Comparison of ENCODE assay signal across 8 cellular contexts in the genomic region with DNA sequence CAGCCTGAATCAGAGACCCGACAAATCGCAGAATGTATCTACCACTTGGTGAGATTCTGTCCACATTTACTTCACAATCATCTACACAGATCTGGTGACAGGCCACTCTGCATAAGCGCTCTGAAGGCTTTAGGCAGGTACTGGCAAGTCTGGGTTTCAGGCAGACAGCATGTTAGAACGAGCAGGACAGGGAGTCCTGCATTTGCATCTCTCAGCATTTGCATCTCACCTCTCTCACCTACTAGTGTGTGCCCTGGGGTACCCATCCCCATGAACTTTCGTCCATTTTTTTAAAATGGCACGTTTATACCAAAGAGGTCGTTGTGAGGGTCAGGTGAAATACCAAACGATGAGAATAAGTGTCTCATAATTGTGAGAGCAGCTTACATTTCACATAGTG.
A peak's percentile ranks its signal among the peaks of the same experiment; 100 is the strongest.
DNase-seq lines count a peak whose midpoint lies in the region; ATAC-seq and TF ChIP-seq lines count a peak whose summit lies in the region.
"Not testable (repeated sequence)": the region's sequence is repeated elsewhere in the genome, so short reads cannot be mapped to it uniquely, and the experiment has no call there.

No MANE protein-coding gene starts in this region.

- H3K79me2 ChIP-seq in mesendoderm (ENCODE audit: control insufficient read depth, insufficient read depth, low read length), result not testable (repeated sequence)

- peak overlapping the region; percentile 18 to 99 (median 96) for H3K4me3 Mint-ChIP-seq in CD4-positive, alpha-beta memory T cell
- H3K4me3 Mint-ChIP-seq in activated naive CD4-positive, alpha-beta T cell treated with anti-CD3 and anti-CD28 coated beads, Interleukin-2, amount 10 ng/mL, durations not matched to agents 7 days and 5 days, result peak overlapping the region; percentile 93

- 0 to 14% methylated on average over 4 to 6 of the region's 8 CpGs for WGBS in esophagus squamous epithelium, 2 donors
- no CpG with 5 or more reads among the region's 8 CpGs for WGBS in mesendoderm (ENCODE audit: extremely low coverage, insufficient coverage, low lambda C conversion rate)
- WGBS in spleen, 5 donors, result 3 to 16% (median 14%) methylated on average over 4 to 6 of the region's 8 CpGs

- not testable (repeated sequence) for H2BK120ac ChIP-seq in mesendoderm (ENCODE audit: low read depth, low read length)

- not testable (repeated sequence) for H3K79me1 ChIP-seq in mesendoderm (ENCODE audit: low read length)

- TF ChIP-seq CTCF in esophagus squamous epithelium (IDR thresholded peaks at IDR 0.05); spleen (IDR thresholded peaks at IDR 0.05 in 8 of 11, conservative IDR thresholded peaks at IDR 0.05 in 3 of 11): not testable (repeated sequence)

- H3K27ac Mint-ChIP-seq in CD4-positive, alpha-beta memory T cell, result not testable (repeated sequence)
- peak overlapping the region; percentile 37 for H3K27ac Mint-ChIP-seq in activated naive CD4-positive, alpha-beta T cell treated with anti-CD3 and anti-CD28 coated beads, Interleukin-2, amount 10 ng/mL, durations not matched to agents 7 days and 5 days

- H3K27ac ChIP-seq in CD4-positive, alpha-beta memory T cell (ENCODE audit: low read depth, low read length); mesendoderm (ENCODE audit: low read depth, low read length): not testable (repeated sequence)
- H3K27ac ChIP-seq in esophagus squamous epithelium (peak overlapping the region; percentile 73 to 86 (median 80)), spleen (peak overlapping the region in 4 of 8 donors; percentile 69 to 84 (median 80))

- not testable (repeated sequence) for H3K4me2 ChIP-seq in mesendoderm (ENCODE audit: low read length)

- CTCF ChIA-PET in CD4-positive, alpha-beta memory T cell (lab: Charles Lee; ENCODE audit: partially characterized antibody); activated naive CD4-positive, alpha-beta T cell treated with anti-CD3 and anti-CD28 coated beads, Interleukin-2, amount 10 ng/mL, durations not matched to agents 7 days and 5 days (lab: Charles Lee): not testable (repeated sequence)

- not testable (repeated sequence) for H2BK15ac ChIP-seq in mesendoderm (replicated peaks; ENCODE audit: low read depth)

- ATAC-seq in GM19455 (IDR thresholded peaks at IDR 0.05; ENCODE audit: unreplicated experiment) (peak; percentile 44), HG03066 (IDR thresholded peaks at IDR 0.05; ENCODE audit: low read depth, unreplicated experiment) (peak; percentile 29)

- not testable (repeated sequence) for H3K4me1 ChIP-seq in CD4-positive, alpha-beta memory T cell (ENCODE audit: insufficient read depth, low read length); esophagus squamous epithelium; mesendoderm (ENCODE audit: control insufficient read depth, low read depth, low read length); spleen

- H3K9me3 Mint-ChIP-seq in CD4-positive, alpha-beta memory T cell; activated naive CD4-positive, alpha-beta T cell treated with anti-CD3 and anti-CD28 coated beads, Interleukin-2, amount 10 ng/mL, durations not matched to agents 7 days and 5 days: not testable (repeated sequence)

- not testable (repeated sequence) for H3K9ac ChIP-seq in mesendoderm (ENCODE audit: low read length)

- not testable (repeated sequence) for H3K9me3 ChIP-seq in CD4-positive, alpha-beta memory T cell (ENCODE audit: control insufficient read depth in 1 of 2, low read length in 2 of 2); esophagus squamous epithelium; spleen

- H4K8ac ChIP-seq in mesendoderm (ENCODE audit: low read depth, low read length), result not testable (repeated sequence)

- not testable (repeated sequence) for H3K36me3 ChIP-seq in CD4-positive, alpha-beta memory T cell (ENCODE audit: insufficient read depth, low read length); esophagus squamous epithelium; mesendoderm (ENCODE audit: control insufficient read depth, insufficient read depth, low read length); spleen

- H2BK5ac ChIP-seq in mesendoderm (ENCODE audit: low read length), result not testable (repeated sequence)

- H2AK5ac ChIP-seq in mesendoderm (ENCODE audit: low read length), result not testable (repeated sequence)

- H4K5ac ChIP-seq in mesendoderm (ENCODE audit: low read length), result not testable (repeated sequence)

- not testable (repeated sequence) for H3K27me3 ChIP-seq in CD4-positive, alpha-beta memory T cell (ENCODE audit: insufficient read depth, low read length); esophagus squamous epithelium; mesendoderm (ENCODE audit: insufficient read depth, low read length, poor library complexity); spleen (replicated peaks in 1 of 7)

- not testable (repeated sequence) for H3K56ac ChIP-seq in mesendoderm (ENCODE audit: low read length)

- not testable (repeated sequence) for TF ChIP-seq POLR2A in esophagus squamous epithelium (IDR thresholded peaks at IDR 0.05); spleen (IDR thresholded peaks at IDR 0.05)

- POLR2A ChIA-PET in CD4-positive, alpha-beta memory T cell (lab: Charles Lee; ENCODE audit: partially characterized antibody), result not testable (repeated sequence)

- not testable (repeated sequence) for H3K23ac ChIP-seq in mesendoderm (ENCODE audit: low read length)

- not testable (repeated sequence) for H3K4ac ChIP-seq in mesendoderm (ENCODE audit: low read depth, low read length)

- H3K18ac ChIP-seq in mesendoderm (ENCODE audit: low read length), result not testable (repeated sequence)

- not testable (repeated sequence) for DNase-seq in CD4-positive, alpha-beta memory T cell; activated naive CD4-positive, alpha-beta T cell treated with anti-CD3 and anti-CD28 coated beads, Interleukin-2, amount 10 ng/mL, durations not matched to agents 7 days and 5 days; esophagus squamous epithelium (lab: John Stamatoyannopoulos, UW); spleen
- DNase-seq in NCI-H526 treated with DMSO at 0.1 percent for 48 hours (lab: John Stamatoyannopoulos, UW), result peak; percentile 64
- peak; percentile 1 for DNase-seq in mesendoderm

- not testable (repeated sequence) for H3K4me1 Mint-ChIP-seq in CD4-positive, alpha-beta memory T cell; activated naive CD4-positive, alpha-beta T cell treated with anti-CD3 and anti-CD28 coated beads, Interleukin-2, amount 10 ng/mL, durations not matched to agents 7 days and 5 days

- not testable (repeated sequence) for H3K4me3 ChIP-seq in CD4-positive, alpha-beta memory T cell (ENCODE audit: low read length in 2 of 2); mesendoderm (ENCODE audit: low read length)
- H3K4me3 ChIP-seq in esophagus squamous epithelium, result peak overlapping the region; percentile 39 to 71 (median 55)
- peak overlapping the region in 7 of 8 donors; percentile 23 to 69 (median 41) for H3K4me3 ChIP-seq in spleen

- not testable (repeated sequence) for H3K36me3 Mint-ChIP-seq in CD4-positive, alpha-beta memory T cell; activated naive CD4-positive, alpha-beta T cell treated with anti-CD3 and anti-CD28 coated beads, Interleukin-2, amount 10 ng/mL, durations not matched to agents 7 days and 5 days

- intact Hi-C loops in CD4-positive, alpha-beta memory T cell (cut with micrococcal nuclease); esophagus squamous epithelium (cut with DNase I); spleen (cut with DNase I; ENCODE audit: low total_unique reads): not testable (repeated sequence)

- H3K27me3 Mint-ChIP-seq in CD4-positive, alpha-beta memory T cell; activated naive CD4-positive, alpha-beta T cell treated with anti-CD3 and anti-CD28 coated beads, Interleukin-2, amount 10 ng/mL, durations not matched to agents 7 days and 5 days: not testable (repeated sequence)
